Comparison of ENCODE assay signal across 27 cellular contexts in the genomic region with DNA sequence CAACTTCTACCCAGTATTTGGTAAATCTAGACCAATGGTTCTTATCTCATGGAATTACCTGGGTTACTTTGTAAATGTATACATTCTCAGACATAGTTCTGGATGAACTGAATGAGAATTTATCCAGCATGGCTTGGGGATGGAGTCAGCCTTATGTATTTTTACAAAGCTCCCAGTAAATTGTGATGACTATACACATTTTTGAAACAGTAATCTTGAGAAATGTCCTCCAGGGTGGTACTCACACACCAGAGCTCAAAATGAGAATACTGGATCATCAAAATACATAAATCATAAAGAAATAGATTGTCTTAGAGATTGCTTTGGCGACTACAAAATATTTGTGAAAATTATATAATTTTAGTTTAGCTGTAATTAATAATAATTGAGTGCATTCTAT.
"Had no signal": no experiment of that assay in that cellular context is flagged by ENCODE, and none has a peak within 500 bp of the region (broad histone marks: within the 10 kb centered on the region; RNA-seq: fewer than 3 reads in every experiment).

No MANE protein-coding gene starts in this region.

- H3K9me3 ChIP-seq: colonic mucosa, esophagus muscularis mucosa, gastrocnemius medialis, gastroesophageal sphincter had no signal

- H3K4me3 ChIP-seq: colonic mucosa, coronary artery, dorsolateral prefrontal cortex, esophagus muscularis mucosa, esophagus squamous epithelium, gastrocnemius medialis, gastroesophageal sphincter, heart left ventricle, heart right ventricle had no signal

- H3K27me3 ChIP-seq: colonic mucosa, dorsolateral prefrontal cortex, esophagus muscularis mucosa, esophagus squamous epithelium, foreskin keratinocyte, gastrocnemius medialis, gastroesophageal sphincter, heart left ventricle, heart right ventricle had no signal

- ATAC-seq: effector memory CD8-positive, alpha-beta T cell; esophagus mucosa; foreskin keratinocyte; gastrocnemius medialis; gastroesophageal sphincter; heart left ventricle; heart right ventricle had no signal

- H3K4me1 ChIP-seq: colonic mucosa, esophagus muscularis mucosa, esophagus squamous epithelium, foreskin keratinocyte, gastrocnemius medialis, gastroesophageal sphincter, heart left ventricle, heart right ventricle had no signal

- H3K36me3 ChIP-seq: colonic mucosa, esophagus muscularis mucosa, esophagus squamous epithelium, gastrocnemius medialis, gastroesophageal sphincter, heart left ventricle, heart right ventricle had no signal

- DNase-seq: colonic mucosa; cortex of kidney; dermis blood vessel endothelial cell; dorsolateral prefrontal cortex; effector CD4-positive, alpha-beta T cell; effector CD8-positive, alpha-beta T cell; effector memory CD4-positive, alpha-beta T cell; effector memory CD8-positive, alpha-beta T cell; endodermal cell; erythroblast; esophagus squamous epithelium; foreskin fibroblast; foreskin keratinocyte; foreskin melanocyte; gastrocnemius medialis; glutamatergic neuron; head of caudate nucleus; heart left ventricle; heart right ventricle had no signal

- FAIRE-seq: colon, endometrium, endothelial cell of umbilical vein had no signal

- H3K27ac ChIP-seq: colonic mucosa, coronary artery, dorsolateral prefrontal cortex, epithelial cell of prostate, esophagus muscularis mucosa, esophagus squamous epithelium, foreskin keratinocyte, gastrocnemius medialis, gastroesophageal sphincter, heart left ventricle, heart right ventricle had no signal
